ENCODE assay signal across 1 cellular context in the genomic region with DNA sequence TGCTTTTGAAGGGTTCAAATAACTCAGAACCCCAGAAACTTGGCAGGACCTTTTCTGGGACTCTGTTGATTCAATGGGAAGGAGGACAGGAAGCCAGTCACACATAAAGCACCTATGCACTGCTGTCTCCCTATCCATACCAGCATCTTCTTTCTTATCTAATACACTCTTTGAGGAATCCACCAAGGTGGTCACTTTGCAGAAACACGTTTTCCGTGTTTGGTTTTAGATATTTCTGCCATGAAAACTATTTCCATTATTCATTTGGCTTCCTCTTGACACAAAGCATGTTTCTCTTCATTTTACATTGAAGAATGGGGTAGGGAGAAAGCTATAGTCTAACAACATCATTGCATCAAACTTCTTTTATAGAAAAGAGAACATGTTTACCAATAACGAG.
TF ChIP-seq lines count a peak whose summit lies in the region.

No MANE protein-coding gene starts in this region.

TF ChIP-seq in A549, 52 proteins besides CTCF, POLR2A, EP300 and RAD21:
- TF ChIP-seq, protein P1, sequence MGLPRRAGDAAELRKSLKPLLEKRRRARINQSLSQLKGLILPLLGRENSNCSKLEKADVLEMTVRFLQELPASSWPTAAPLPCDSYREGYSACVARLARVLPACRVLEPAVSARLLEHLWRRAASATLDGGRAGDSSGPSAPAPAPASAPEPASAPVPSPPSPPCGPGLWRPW (IDR thresholded peaks at IDR 0.05), result no peak
- TF ChIP-seq TP53 (CRISPR knock-in tag; IDR thresholded peaks at IDR 0.05) (no peak), EHF (CRISPR knock-in tag; IDR thresholded peaks at IDR 0.05) (no peak), ESRRA (IDR thresholded peaks at IDR 0.05; ENCODE audit: borderline replicate concordance, low read length) (no peak), MYC (IDR thresholded peaks at IDR 0.05; ENCODE audit: borderline replicate concordance, low read length) (no peak), RNF2 (IDR thresholded peaks at IDR 0.05; ENCODE audit: borderline replicate concordance, low read depth) (no peak), BHLHE40 (IDR thresholded peaks at IDR 0.05; ENCODE audit: low read depth, low read length) (no peak), ZFP36 (IDR thresholded peaks at IDR 0.05; ENCODE audit: borderline replicate concordance, partially characterized antibody) (no peak), SREBF2 (IDR thresholded peaks at IDR 0.05) (no peak), JUN (IDR thresholded peaks at IDR 0.05) (no peak), CBX2 (IDR thresholded peaks at IDR 0.05; ENCODE audit: borderline replicate concordance, low read depth) (no peak), RCOR1 (IDR thresholded peaks at IDR 0.05; ENCODE audit: low read depth, low read length) (no peak)
- TF ChIP-seq, protein P2, sequence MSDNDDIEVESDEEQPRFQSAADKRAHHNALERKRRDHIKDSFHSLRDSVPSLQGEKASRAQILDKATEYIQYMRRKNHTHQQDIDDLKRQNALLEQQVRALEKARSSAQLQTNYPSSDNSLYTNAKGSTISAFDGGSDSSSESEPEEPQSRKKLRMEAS (IDR thresholded peaks at IDR 0.05), result no peak
- TF ChIP-seq, protein P3, sequence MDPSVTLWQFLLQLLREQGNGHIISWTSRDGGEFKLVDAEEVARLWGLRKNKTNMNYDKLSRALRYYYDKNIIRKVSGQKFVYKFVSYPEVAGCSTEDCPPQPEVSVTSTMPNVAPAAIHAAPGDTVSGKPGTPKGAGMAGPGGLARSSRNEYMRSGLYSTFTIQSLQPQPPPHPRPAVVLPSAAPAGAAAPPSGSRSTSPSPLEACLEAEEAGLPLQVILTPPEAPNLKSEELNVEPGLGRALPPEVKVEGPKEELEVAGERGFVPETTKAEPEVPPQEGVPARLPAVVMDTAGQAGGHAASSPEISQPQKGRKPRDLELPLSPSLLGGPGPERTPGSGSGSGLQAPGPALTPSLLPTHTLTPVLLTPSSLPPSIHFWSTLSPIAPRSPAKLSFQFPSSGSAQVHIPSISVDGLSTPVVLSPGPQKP (IDR thresholded peaks at IDR 0.05; ENCODE audit: low read depth, low read length), result no peak
- TF ChIP-seq, protein P4, sequence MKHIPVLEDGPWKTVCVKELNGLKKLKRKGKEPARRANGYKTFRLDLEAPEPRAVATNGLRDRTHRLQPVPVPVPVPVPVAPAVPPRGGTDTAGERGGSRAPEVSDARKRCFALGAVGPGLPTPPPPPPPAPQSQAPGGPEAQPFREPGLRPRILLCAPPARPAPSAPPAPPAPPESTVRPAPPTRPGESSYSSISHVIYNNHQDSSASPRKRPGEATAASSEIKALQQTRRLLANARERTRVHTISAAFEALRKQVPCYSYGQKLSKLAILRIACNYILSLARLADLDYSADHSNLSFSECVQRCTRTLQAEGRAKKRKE (CRISPR knock-in tag; IDR thresholded peaks at IDR 0.05; ENCODE audit: low read depth), result no peak
- TF ChIP-seq, protein P5, sequence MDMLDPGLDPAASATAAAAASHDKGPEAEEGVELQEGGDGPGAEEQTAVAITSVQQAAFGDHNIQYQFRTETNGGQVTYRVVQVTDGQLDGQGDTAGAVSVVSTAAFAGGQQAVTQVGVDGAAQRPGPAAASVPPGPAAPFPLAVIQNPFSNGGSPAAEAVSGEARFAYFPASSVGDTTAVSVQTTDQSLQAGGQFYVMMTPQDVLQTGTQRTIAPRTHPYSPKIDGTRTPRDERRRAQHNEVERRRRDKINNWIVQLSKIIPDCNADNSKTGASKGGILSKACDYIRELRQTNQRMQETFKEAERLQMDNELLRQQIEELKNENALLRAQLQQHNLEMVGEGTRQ (IDR thresholded peaks at IDR 0.05), result no peak
- TF ChIP-seq, protein P6, sequence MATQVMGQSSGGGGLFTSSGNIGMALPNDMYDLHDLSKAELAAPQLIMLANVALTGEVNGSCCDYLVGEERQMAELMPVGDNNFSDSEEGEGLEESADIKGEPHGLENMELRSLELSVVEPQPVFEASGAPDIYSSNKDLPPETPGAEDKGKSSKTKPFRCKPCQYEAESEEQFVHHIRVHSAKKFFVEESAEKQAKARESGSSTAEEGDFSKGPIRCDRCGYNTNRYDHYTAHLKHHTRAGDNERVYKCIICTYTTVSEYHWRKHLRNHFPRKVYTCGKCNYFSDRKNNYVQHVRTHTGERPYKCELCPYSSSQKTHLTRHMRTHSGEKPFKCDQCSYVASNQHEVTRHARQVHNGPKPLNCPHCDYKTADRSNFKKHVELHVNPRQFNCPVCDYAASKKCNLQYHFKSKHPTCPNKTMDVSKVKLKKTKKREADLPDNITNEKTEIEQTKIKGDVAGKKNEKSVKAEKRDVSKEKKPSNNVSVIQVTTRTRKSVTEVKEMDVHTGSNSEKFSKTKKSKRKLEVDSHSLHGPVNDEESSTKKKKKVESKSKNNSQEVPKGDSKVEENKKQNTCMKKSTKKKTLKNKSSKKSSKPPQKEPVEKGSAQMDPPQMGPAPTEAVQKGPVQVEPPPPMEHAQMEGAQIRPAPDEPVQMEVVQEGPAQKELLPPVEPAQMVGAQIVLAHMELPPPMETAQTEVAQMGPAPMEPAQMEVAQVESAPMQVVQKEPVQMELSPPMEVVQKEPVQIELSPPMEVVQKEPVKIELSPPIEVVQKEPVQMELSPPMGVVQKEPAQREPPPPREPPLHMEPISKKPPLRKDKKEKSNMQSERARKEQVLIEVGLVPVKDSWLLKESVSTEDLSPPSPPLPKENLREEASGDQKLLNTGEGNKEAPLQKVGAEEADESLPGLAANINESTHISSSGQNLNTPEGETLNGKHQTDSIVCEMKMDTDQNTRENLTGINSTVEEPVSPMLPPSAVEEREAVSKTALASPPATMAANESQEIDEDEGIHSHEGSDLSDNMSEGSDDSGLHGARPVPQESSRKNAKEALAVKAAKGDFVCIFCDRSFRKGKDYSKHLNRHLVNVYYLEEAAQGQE (IDR thresholded peaks at IDR 0.05), result no peak
